In the genomic region with DNA sequence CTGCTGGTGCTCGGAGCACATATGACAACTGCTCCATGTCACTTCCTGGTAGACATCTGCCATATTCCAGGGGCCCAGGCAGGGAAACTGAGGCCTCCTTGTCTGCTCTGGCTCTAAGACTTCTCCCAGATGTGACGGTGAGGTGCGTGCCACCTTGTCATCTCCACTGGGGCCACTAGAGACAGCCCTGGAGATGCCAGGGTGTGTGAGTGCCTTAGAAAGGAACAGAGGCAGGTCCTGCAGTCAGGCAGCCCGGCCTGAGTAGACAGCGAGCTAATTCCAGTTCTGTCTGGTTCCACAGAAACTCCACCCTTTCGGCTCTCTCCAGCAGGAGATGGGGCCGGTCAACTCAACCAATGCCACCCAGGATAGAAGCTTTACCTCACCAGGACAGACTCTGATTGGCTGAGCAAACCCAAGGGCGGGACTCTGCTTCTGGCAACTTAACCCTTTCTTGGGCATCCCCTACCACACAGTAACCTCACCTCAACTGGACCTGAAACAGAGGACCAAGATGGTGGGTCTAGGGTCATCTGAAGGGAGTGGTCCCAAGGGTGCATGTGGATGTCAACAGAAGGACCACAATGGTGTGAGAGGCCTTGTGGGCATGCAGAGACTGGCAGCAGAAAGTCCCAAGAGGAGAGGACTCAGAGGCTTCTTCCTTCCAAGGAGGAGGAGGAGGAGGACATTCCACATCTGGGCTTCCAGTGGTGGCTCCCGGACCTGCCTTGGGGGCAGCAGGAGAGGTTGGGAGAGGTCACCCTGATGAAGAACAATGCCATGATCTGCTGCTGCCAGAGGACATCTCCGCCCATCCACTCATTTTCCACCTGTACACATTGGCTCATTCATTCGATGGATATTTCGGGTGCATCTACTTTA, we compare ENCODE assay signal across 8 cellular contexts.
DNase-seq lines count a peak whose midpoint lies in the region; TF ChIP-seq lines count a peak whose summit lies in the region.

No MANE protein-coding gene starts in this region.

- no peaks in the 10 kb centered on the region for H3K9me3 ChIP-seq in HAP-1

- H3K4me3 ChIP-seq in HAP-1: no peak overlapping the region
- H3K4me3 ChIP-seq in fibroblast of villous mesenchyme (ENCODE audit: low read depth, low read length): no peak overlapping the region

- no peaks in the 10 kb centered on the region for H3K27me3 ChIP-seq in HAP-1 (ENCODE audit: low read depth)

- no peaks in the 10 kb centered on the region for H3K36me3 ChIP-seq in HAP-1 (replicated peaks)

- POLR2A ChIA-PET in GM10248 (lab: Yijun Ruan, JAX): no interaction called here

- CTCF ChIA-PET in GM10248 (lab: Yijun Ruan, JAX): interaction anchor here (1.2 to 2.2 kb wide), 2 partner anchors 24 to 31 kb away, joined by 3 to 5 read pairs; no protein-coding TSS in a partner anchor

- TF ChIP-seq CTCF in fibroblast of villous mesenchyme (IDR thresholded peaks at IDR 0.05; ENCODE audit: insufficient read depth, low read depth, low read length) (no peak), GM10248 (IDR thresholded peaks at IDR 0.05; ENCODE audit: control extremely low read depth, extremely low read depth, low read depth, missing control alignments) (no peak)

- H3K4me1 ChIP-seq in HAP-1: no peaks in the 10 kb centered on the region; the same call in 1 of the 2 replicates

- DNase-seq in HAP-1 (ENCODE audit: low spot score in 2 of 2) (peak; percentile 25 to 63), SK-MEL-5 (ENCODE audit: low read depth, low spot score) (peak; percentile 87), fibroblast of villous mesenchyme (ENCODE audit: low read depth) (peak; percentile 64), pons (ENCODE audit: low spot score) (peak; percentile 91), NCI-H748 treated with DMSO at 0.1 percent for 48 hours (lab: John Stamatoyannopoulos, UW) (no peak), GM10248 (ENCODE audit: extremely low spot score) (no peak), NCI-H1092 treated with DMSO at 0.1 percent for 48 hours (lab: John Stamatoyannopoulos, UW) (no peak), SHP77 (lab: John Stamatoyannopoulos, UW) (no peak)

- in situ Hi-C loops in HAP-1 (cut with MboI; ENCODE audit: low sequenced_read_pairs): no loop called here
- in situ Hi-C loops in SK-MEL-5 (cut with HindIII; ENCODE audit: low pct_unique_long_range_greater_than_20kb, low sequenced_read_pairs): no loop called here

Comparison
In these comparisons a context has a peak if more than half of its experiments do, and no peak if none do; other contexts are left out.
1. DNase-seq: peak in HAP-1 (2 of 2), SK-MEL-5 (single experiment), fibroblast of villous mesenchyme (single experiment) and pons (single experiment); none in NCI-H748 treated with DMSO at 0.1 percent for 48 hours (single experiment), GM10248 (single experiment), NCI-H1092 treated with DMSO at 0.1 percent for 48 hours (single experiment) and SHP77 (0 of 2).